ENCODE assay signal across 8 cellular contexts in the genomic region with DNA sequence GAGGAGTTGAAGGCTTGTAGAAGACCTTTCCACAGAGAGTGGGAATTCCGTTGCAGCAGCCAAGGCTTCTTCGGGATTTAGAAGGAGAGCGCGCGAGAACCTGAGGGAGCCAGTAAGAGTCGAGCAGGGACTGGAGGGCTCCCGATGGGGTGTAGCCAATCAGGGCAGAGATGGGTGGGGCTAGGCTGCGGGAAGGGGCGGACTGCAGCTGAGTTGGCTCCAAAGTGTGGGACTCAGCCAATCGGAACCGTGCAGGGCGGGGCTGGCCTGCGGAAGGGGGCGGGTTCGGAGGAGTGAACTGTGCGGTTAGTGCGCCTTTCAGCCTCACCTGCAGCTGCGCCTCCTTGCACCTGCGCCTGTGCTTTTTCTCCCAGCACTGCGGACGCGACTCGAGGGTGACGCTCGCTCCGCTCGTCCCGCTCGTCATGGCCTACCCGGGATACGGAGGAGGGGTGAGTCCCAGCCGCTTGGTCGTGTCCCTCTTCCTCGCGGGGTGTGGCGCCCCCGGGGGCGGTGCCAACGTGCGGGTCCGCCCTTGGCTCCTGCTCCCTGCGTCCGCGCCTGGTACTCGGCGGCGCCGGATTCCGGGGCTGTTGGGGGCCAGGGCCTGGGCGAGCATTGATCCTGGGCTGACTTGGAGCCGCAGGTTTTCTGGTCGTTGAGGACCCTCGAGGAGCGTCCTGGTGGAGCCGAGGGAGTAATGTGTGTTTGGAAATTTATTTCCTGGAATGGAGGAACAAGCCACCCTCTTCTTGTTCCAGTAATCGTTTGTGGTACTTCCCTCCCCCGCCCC.
DNase-seq lines count a peak whose midpoint lies in the region; ATAC-seq and TF ChIP-seq lines count a peak whose summit lies in the region.

A gene with protein sequence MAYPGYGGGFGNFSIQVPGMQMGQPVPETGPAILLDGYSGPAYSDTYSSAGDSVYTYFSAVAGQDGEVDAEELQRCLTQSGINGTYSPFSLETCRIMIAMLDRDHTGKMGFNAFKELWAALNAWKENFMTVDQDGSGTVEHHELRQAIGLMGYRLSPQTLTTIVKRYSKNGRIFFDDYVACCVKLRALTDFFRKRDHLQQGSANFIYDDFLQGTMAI (plus strand): TSS at position 309 of the 793 bp plus-strand sequence. CDS start 117 bp downstream, at position 426.

- peak; percentile 94 for DNase-seq in NK-92 (lab: John Stamatoyannopoulos, UW; ENCODE audit: unreplicated experiment)
- DNase-seq in NK-92 treated with Interleukin-12 subunit alpha and Interleukin-12 subunit beta, amount 100 ng/mL, for 24 hours (lab: John Stamatoyannopoulos, UW) = no peak
- peak; percentile 96 for DNase-seq in NCI-H2171 (lab: John Stamatoyannopoulos, UW)
- peak; percentile 69 to 97 for DNase-seq in T47D (ENCODE audit: low read depth in 1 of 2, low spot score in 1 of 2)
- DNase-seq in skeletal muscle cell (ENCODE audit: low read depth) = peak; percentile 80

- H3K9me3 ChIP-seq in iPS-15b (ENCODE audit: control insufficient read depth, insufficient read depth, low read length) = no peaks in the 10 kb centered on the region

- peak within 1 kb of the TSS; percentile 19 for H3K9ac ChIP-seq in iPS-15b (ENCODE audit: low read depth, low read length)

- H3K27ac ChIP-seq in VCaP = peak within 1 kb of the TSS; percentile 71

- peaks cover 6% of the 10 kb centered on the region for H3K27me3 ChIP-seq in iPS-15b (ENCODE audit: control insufficient read depth, insufficient read depth, low read length)

- in situ Hi-C loops in T47D (cut with HindIII; ENCODE audit: low pct_unique_long_range_greater_than_20kb, low sequenced_read_pairs) = no loop called here

- ATAC-seq in HG03060 (IDR thresholded peaks at IDR 0.05; ENCODE audit: low read depth, unreplicated experiment) = peak; percentile 94

- no peaks in the 10 kb centered on the region for H3K36me3 ChIP-seq in iPS-15b (ENCODE audit: control insufficient read depth, insufficient read depth, low read length)

- H3K4me3 ChIP-seq in iPS-15b (ENCODE audit: low read depth, low read length) (peak within 1 kb of the TSS; percentile 69), skeletal muscle cell (ENCODE audit: low read depth, low read length) (peak within 1 kb of the TSS; percentile 74)

- peaks cover 4% of the 10 kb centered on the region for H3K4me1 ChIP-seq in iPS-15b (ENCODE audit: control insufficient read depth, insufficient read depth, low read length)

- no peak for TF ChIP-seq CTCF in VCaP (conservative IDR thresholded peaks at IDR 0.05)
